18 cellular contexts compared by ENCODE assay signal in genomic region chrX:25941559-25942250, GRCh38.
A peak's percentile ranks its signal among the peaks of the same experiment; 100 is the strongest.
DNase-seq lines count a peak whose midpoint lies in the region; FAIRE-seq and TF ChIP-seq lines count a peak whose summit lies in the region.
"Had no signal": no experiment of that assay in that cellular context is flagged by ENCODE, and none has a peak within 500 bp of the region (broad histone marks: within the 10 kb centered on the region; RNA-seq: fewer than 3 reads in every experiment).

No MANE protein-coding gene starts in this region.

- TF ChIP-seq CTCF in MCF 10A (IDR thresholded peaks at IDR 0.05; ENCODE audit: unreplicated experiment): no peak
- TF ChIP-seq CTCF in breast epithelium (IDR thresholded peaks at IDR 0.05): no peak
- no peak for TF ChIP-seq CTCF in astrocyte (IDR thresholded peaks at IDR 0.05; ENCODE audit: insufficient read depth, low read depth, low read length)
- TF ChIP-seq CTCF in fibroblast of mammary gland (conservative IDR thresholded peaks at IDR 0.05; ENCODE audit: control insufficient read depth, insufficient read depth, low read depth, low read length): no peak

- peaks cover 0 to 17% of the 10 kb centered on the region in 2 donors for H3K9me3 ChIP-seq in breast epithelium
- no peaks in the 10 kb centered on the region for H3K9me3 ChIP-seq in astrocyte (ENCODE audit: insufficient read depth, low read depth, low read length)
- H3K9me3 ChIP-seq: A549 had no signal

- H3K9me3 Mint-ChIP-seq in MCF 10A (ENCODE audit: unreplicated experiment): peaks cover 29% of the 10 kb centered on the region
- no peaks in the 10 kb centered on the region for H3K9me3 Mint-ChIP-seq in astrocyte (ENCODE audit: unreplicated experiment)

- no peak overlapping the region for H3K4me3 Mint-ChIP-seq in MCF 10A (ENCODE audit: unreplicated experiment)
- no peak overlapping the region for H3K4me3 Mint-ChIP-seq in astrocyte (ENCODE audit: unreplicated experiment)

- peaks cover 0 to 7% of the 10 kb centered on the region in 2 donors for H3K27me3 ChIP-seq in breast epithelium
- H3K27me3 ChIP-seq in astrocyte (ENCODE audit: insufficient read depth, low read length): no peaks in the 10 kb centered on the region

- H3K27me3 Mint-ChIP-seq in MCF 10A (ENCODE audit: insufficient read depth, unreplicated experiment) (no peaks in the 10 kb centered on the region), astrocyte (ENCODE audit: low read depth, unreplicated experiment) (no peaks in the 10 kb centered on the region)

- H3K27ac ChIP-seq in breast epithelium (no peak overlapping the region), astrocyte (ENCODE audit: low read depth, low read length) (peak overlapping the region; percentile 46)
- H3K27ac ChIP-seq: A549 had no signal

- no peak for TF ChIP-seq POLR2A in breast epithelium (IDR thresholded peaks at IDR 0.05)

- CTCF ChIA-PET in MCF 10A (lab: Yijun Ruan, JAX): no interaction called here

- DNase-seq in MCF 10A (ENCODE audit: unreplicated experiment) (peak; percentile 6), breast epithelium (ENCODE audit: low spot score in 2 of 2) (no peak), astrocyte (ENCODE audit: low read depth) (peak; percentile 0), fibroblast of mammary gland (ENCODE audit: low read depth) (peak; percentile 4), renal cortical epithelial cell (ENCODE audit: low read depth) (peak; percentile 49), NCI-H2227 (lab: John Stamatoyannopoulos, UW; ENCODE audit: unreplicated experiment) (no peak), NCI-H2107 treated with DMSO at 0.1 percent for 48 hours (lab: John Stamatoyannopoulos, UW; ENCODE audit: unreplicated experiment) (no peak)
- no peak for DNase-seq in activated T-cell treated with anti-CD3 and anti-CD28 coated beads, Interleukin-2, amount 50 U/mL, for 48 hours
- DNase-seq: AML-193, Calu3, DMS79 treated with DMSO at 0.1 percent for 48 hours, MV-4-11, NCI-H1417 treated with DMSO at 0.1 percent for 48 hours, NCI-H2029 treated with DMSO at 0.1 percent for 48 hours, NCI-H446 had no signal

- peak overlapping the region; percentile 36 for H3K4me2 ChIP-seq in astrocyte (ENCODE audit: low read length)
- H3K4me2 ChIP-seq: A549 had no signal

- intact Hi-C loops in MCF 10A (cut with micrococcal nuclease) (no loop called here), breast epithelium (cut with DNase I; ENCODE audit: low total_unique reads) (no loop called here)

- H3K36me3 ChIP-seq in breast epithelium: no peaks in the 10 kb centered on the region
- H3K36me3 ChIP-seq in astrocyte (ENCODE audit: insufficient read depth, low read length): no peaks in the 10 kb centered on the region

- H3K4me1 ChIP-seq in breast epithelium (no peaks in the 10 kb centered on the region), astrocyte (ENCODE audit: insufficient read depth, low read length) (peaks cover 4% of the 10 kb centered on the region)
- H3K4me1 ChIP-seq: A549 had no signal

- H4K20me1 ChIP-seq in astrocyte (ENCODE audit: insufficient read depth, low read length): no peaks in the 10 kb centered on the region

- H3K9ac ChIP-seq in astrocyte (ENCODE audit: low read length): no peak overlapping the region

- H2AFZ ChIP-seq in astrocyte (ENCODE audit: low read depth, low read length): no peak overlapping the region

- H3K4me3 ChIP-seq in breast epithelium (no peak overlapping the region), astrocyte (ENCODE audit: insufficient read depth, low read depth, low read length) (no peak overlapping the region), fibroblast of mammary gland (ENCODE audit: control insufficient read depth, low read depth, low read length) (no peak overlapping the region)
- H3K4me3 ChIP-seq: A549 had no signal

- no peaks in the 10 kb centered on the region for H3K79me2 ChIP-seq in astrocyte (ENCODE audit: insufficient read depth, low read length)

- FAIRE-seq in astrocyte (lab: Jason Lieb, UNC): peak; percentile 70
- FAIRE-seq: G401.6, GM12892 had no signal

- POLR2A ChIA-PET in MCF 10A (lab: Yijun Ruan, JAX): interaction anchor here (1.1 kb wide), 1 partner anchor 18 kb away, joined by 3 read pairs; no protein-coding TSS in a partner anchor

- H3K36me3 Mint-ChIP-seq in MCF 10A (ENCODE audit: insufficient read depth, unreplicated experiment) (no peaks in the 10 kb centered on the region), astrocyte (ENCODE audit: low read depth, unreplicated experiment) (no peaks in the 10 kb centered on the region)

- no TSS peak for BruUV-seq in MCF 10A (replicated peaks; lab: Mats Ljungman, UMichigan)

- no peaks in the 10 kb centered on the region for H3K4me1 Mint-ChIP-seq in MCF 10A (ENCODE audit: insufficient read depth, unreplicated experiment)
- peaks cover 8% of the 10 kb centered on the region for H3K4me1 Mint-ChIP-seq in astrocyte (ENCODE audit: low read depth, unreplicated experiment)

- H3K27ac Mint-ChIP-seq in MCF 10A (ENCODE audit: low read depth, unreplicated experiment) (no peak overlapping the region), astrocyte (ENCODE audit: unreplicated experiment) (no peak overlapping the region)

Comparison
In these comparisons a context has a peak if more than half of its experiments do, and no peak if none do; other contexts are left out.
1. DNase-seq: peak in MCF 10A (single experiment), astrocyte (single experiment), fibroblast of mammary gland (single experiment) and renal cortical epithelial cell (single experiment); none in breast epithelium (0 of 2), NCI-H2227 (single experiment), activated T-cell treated with anti-CD3 and anti-CD28 coated beads, Interleukin-2, amount 50 U/mL, for 48 hours (0 of 2) and NCI-H2107 treated with DMSO at 0.1 percent for 48 hours (single experiment).